8 cellular contexts compared by ENCODE assay signal in the genomic region with DNA sequence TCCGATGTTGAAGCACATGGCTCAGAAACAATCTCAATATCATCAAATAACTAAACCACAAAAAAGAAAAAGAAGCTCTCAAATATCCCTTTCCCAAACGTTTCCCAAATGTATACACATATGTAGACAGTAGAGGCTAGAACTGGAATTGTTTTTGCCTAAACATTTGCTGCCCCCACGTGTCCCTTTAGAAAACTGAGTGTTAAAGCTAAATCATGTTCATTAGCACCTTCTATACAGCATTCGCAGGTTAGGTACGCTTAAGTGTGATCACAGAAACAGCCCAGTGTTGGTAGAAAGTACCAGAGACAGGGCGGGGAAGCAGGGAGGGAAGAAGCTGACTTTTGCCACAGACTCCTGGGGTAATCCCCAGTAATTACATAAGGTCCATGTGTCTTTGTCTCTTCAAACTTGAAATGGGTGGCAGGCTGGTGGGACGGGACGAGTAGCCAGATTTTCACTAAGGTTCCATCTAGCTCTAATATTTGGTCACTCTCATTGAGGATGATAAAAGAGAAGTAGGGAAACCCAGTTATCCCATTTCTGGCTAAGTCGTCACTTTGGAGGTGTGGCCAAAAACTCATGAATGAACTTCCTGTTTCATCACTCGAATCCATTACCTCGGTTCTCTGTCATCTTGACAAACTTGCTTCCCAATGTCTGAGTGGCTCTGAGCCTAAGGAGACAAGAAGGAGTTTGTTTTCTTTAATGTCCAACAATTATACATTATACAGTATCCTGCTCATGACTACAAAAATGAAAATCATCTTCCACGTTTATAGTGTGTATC. TPM values are rescaled to one million over a fixed set of nuclear protein-coding genes. Genes with fewer than 3 reads are reported as not detected.
DNase-seq lines count a peak whose midpoint lies in the region; ATAC-seq and TF ChIP-seq lines count a peak whose summit lies in the region.

No MANE protein-coding gene starts in this region.

- DNase-seq in AG04450 (ENCODE audit: low read depth, low spot score) (no peak), GM10248 (ENCODE audit: extremely low spot score) (no peak), HCT116 (ENCODE audit: low read depth, low spot score) (no peak), M059J (ENCODE audit: low read depth) (peak; percentile 78), foreskin keratinocyte (peak; percentile 69 to 87), mucosa of gallbladder (ENCODE audit: low spot score) (no peak)

- TF ChIP-seq POLR2A in HCT116 (IDR thresholded peaks at IDR 0.05; ENCODE audit: borderline replicate concordance, extremely low read depth, insufficient read depth, insufficient read length), result peak; percentile 32

- H3K9me3 ChIP-seq in AG04450 (ENCODE audit: control insufficient read depth, insufficient read depth, low read length) (no peaks in the 10 kb centered on the region; the same call in 1 of the 2 replicates), HCT116 (ENCODE audit: control insufficient read depth in 1 of 2, insufficient read depth in 1 of 2, low read depth in 1 of 2, low read length in 2 of 2) (no peaks in the 10 kb centered on the region), skeletal muscle satellite cell (replicated peaks; ENCODE audit: low read length) (no peaks in the 10 kb centered on the region)

- ATAC-seq in HCT116, result peak; percentile 85
- peak; percentile 76 for ATAC-seq in SK-N-SH treated with all-trans-retinoic acid at 6 μM for 48 hours
- ATAC-seq in foreskin keratinocyte, result peak; percentile 33

- peak; percentile 94 for TF ChIP-seq RAD21 in HCT116 (IDR thresholded peaks at IDR 0.05; ENCODE audit: low read depth)

- H3K27me3 ChIP-seq in AG04450 (ENCODE audit: control insufficient read depth, insufficient read depth, low read length) (peaks cover 10% of the 10 kb centered on the region), HCT116 (ENCODE audit: insufficient read depth, low read length) (no peaks in the 10 kb centered on the region), foreskin keratinocyte (no peaks in the 10 kb centered on the region), skeletal muscle satellite cell (ENCODE audit: control insufficient read depth, insufficient read depth, low read length) (peaks cover 11% of the 10 kb centered on the region)

- no peak overlapping the region for H3K27ac ChIP-seq in AG04450 (ENCODE audit: low read depth, low read length)
- no peak overlapping the region for H3K27ac ChIP-seq in HCT116 (ENCODE audit: low read depth, low read length)
- peak overlapping the region; percentile 87 for H3K27ac ChIP-seq in foreskin keratinocyte

- TF ChIP-seq CTCF in AG04450 (IDR thresholded peaks at IDR 0.05; ENCODE audit: low read depth, low read length), result peak; percentile 62
- peak; percentile 70 for TF ChIP-seq CTCF in GM10248 (IDR thresholded peaks at IDR 0.05; ENCODE audit: control extremely low read depth, extremely low read depth, low read depth, missing control alignments)
- TF ChIP-seq CTCF in HCT116 (IDR thresholded peaks at IDR 0.05 in 2 of 3, conservative IDR thresholded peaks at IDR 0.05 in 1 of 3; ENCODE audit: borderline replicate concordance in 1 of 3, insufficient read depth in 1 of 3, low read depth in 2 of 3, low read length in 2 of 3), result peak; percentile 46 to 76 (median 74); a peak in 5 of 6 replicates
- peak; percentile 88 for TF ChIP-seq CTCF in foreskin keratinocyte (conservative IDR thresholded peaks at IDR 0.05)

- H3K4me3 ChIP-seq in AG04450 (ENCODE audit: low read depth, low read length), result no peak overlapping the region
- H3K4me3 ChIP-seq in HCT116 (replicated peaks in 1 of 2; ENCODE audit: low read depth in 1 of 2, low read length in 2 of 2), result peak overlapping the region in 1 of 2 experiments; percentile 28; a peak in 1 of 4 replicates
- peak overlapping the region; percentile 52 for H3K4me3 ChIP-seq in skeletal muscle satellite cell (ENCODE audit: low read length)

- peak overlapping the region; percentile 100 for H2AFZ ChIP-seq in HCT116 (ENCODE audit: low read depth, low read length, poor library complexity, severe bottlenecking)

- peaks cover 10 to 35% of the 10 kb centered on the region in 2 experiments; a peak in 3 of 4 replicates for H3K4me1 ChIP-seq in HCT116 (ENCODE audit: control insufficient read depth in 1 of 2, insufficient read depth in 2 of 2, low read length in 2 of 2)
- H3K4me1 ChIP-seq in foreskin keratinocyte, result peaks cover 54% of the 10 kb centered on the region
- peaks cover 23% of the 10 kb centered on the region for H3K4me1 ChIP-seq in skeletal muscle satellite cell (ENCODE audit: control insufficient read depth, insufficient read depth, low read length)

- RAD21 ChIA-PET in HCT116 (lab: Charles Lee; ENCODE audit: low non-redundant PET in 1 of 2, low total read pairs in 2 of 2, uncharacterized antibody in 2 of 2, unreplicated experiment in 2 of 2), result interaction anchor here (0.6 to 2.0 kb wide), 4 partner anchors 9 to 174 kb away, joined by 3 to 9 read pairs (median 3); a partner anchor contains a TSS

- no peaks in the 10 kb centered on the region for H3K36me3 ChIP-seq in HCT116 (ENCODE audit: control insufficient read depth in 1 of 2, insufficient read depth in 2 of 2, low read length in 2 of 2)
- H3K36me3 ChIP-seq in skeletal muscle satellite cell (ENCODE audit: insufficient read depth, low read length), result no peaks in the 10 kb centered on the region

- peak overlapping the region; percentile 66 for H3K4me2 ChIP-seq in HCT116 (ENCODE audit: low read length)
- peak overlapping the region; percentile 61 for H3K4me2 ChIP-seq in skeletal muscle satellite cell (ENCODE audit: low read length)

- BruUV-seq in HCT116 (replicated peaks; lab: Mats Ljungman, UMichigan), result TSS peak; percentile 84

- CTCF ChIA-PET in AG04450 (lab: Charles Lee), result interaction anchor here (0.6 to 2.9 kb wide), 24 partner anchors 8 to 1993 kb away, joined by 3 to 33 read pairs (median 4); no protein-coding TSS in a partner anchor
- CTCF ChIA-PET in GM10248 (lab: Yijun Ruan, JAX), result interaction anchor here (0.8 to 4.1 kb wide), 30 partner anchors 8 to 1948 kb away, joined by 3 to 35 read pairs (median 4); a partner anchor contains a TSS
- CTCF ChIA-PET in HCT116 (lab: Charles Lee), result interaction anchor here (0.7 to 2.2 kb wide), 18 partner anchors 8 to 1930 kb away, joined by 3 to 23 read pairs (median 4); a partner anchor contains a TSS

- H3K9ac ChIP-seq in HCT116 (ENCODE audit: low read length), result peak overlapping the region; percentile 33; the same call in 1 of the 2 replicates
- H3K9ac ChIP-seq in skeletal muscle satellite cell (ENCODE audit: low read depth, low read length), result peak overlapping the region; percentile 42

- no peaks in the 10 kb centered on the region for H3K9me2 ChIP-seq in HCT116 (ENCODE audit: insufficient read depth)

- H3K79me2 ChIP-seq in HCT116 (ENCODE audit: insufficient read depth, low read length), result no peaks in the 10 kb centered on the region

- intact Hi-C loops in HCT116 (cut with micrococcal nuclease), result loop anchor here (1.0 to 10.0 kb wide), 6 partner anchors 888 to 1995 kb away; a partner anchor contains a TSS

- POLR2A ChIA-PET in AG04450 (lab: Yijun Ruan, JAX), result no interaction called here
- POLR2A ChIA-PET in GM10248 (lab: Yijun Ruan, JAX), result no interaction called here
- POLR2A ChIA-PET in HCT116 (lab: Charles Lee), result interaction anchor here (3.1 kb wide), 1 partner anchor 15 kb away, joined by 28 read pairs; a partner anchor contains a TSS

- no peaks in the 10 kb centered on the region for H4K20me1 ChIP-seq in HCT116 (ENCODE audit: insufficient read depth)

TF ChIP-seq in HCT116, 20 proteins besides CTCF, POLR2A, EP300 and RAD21 (continues in another document):
- TF ChIP-seq CBX3 (IDR thresholded peaks at IDR 0.05; ENCODE audit: low read depth), result peak; percentile 10; the same call in 1 of the 2 replicates
- TF ChIP-seq, protein P1, sequence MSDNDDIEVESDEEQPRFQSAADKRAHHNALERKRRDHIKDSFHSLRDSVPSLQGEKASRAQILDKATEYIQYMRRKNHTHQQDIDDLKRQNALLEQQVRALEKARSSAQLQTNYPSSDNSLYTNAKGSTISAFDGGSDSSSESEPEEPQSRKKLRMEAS (IDR thresholded peaks at IDR 0.05), result 0 out of 2 replicates have a peak, but pooled peaks have one; percentile 33

TF ChIP-seq in SK-N-SH treated with all-trans-retinoic acid at 6 μM for 48 hours, 23 proteins besides CTCF, POLR2A, EP300 and RAD21 (continues in another document):
- TF ChIP-seq RARB (CRISPR knock-in tag; IDR thresholded peaks at IDR 0.05) (no peak), ISL1 (CRISPR knock-in tag; IDR thresholded peaks at IDR 0.05) (no peak), ZNF565 (CRISPR knock-in tag; conservative IDR thresholded peaks at IDR 0.05; ENCODE audit: low read depth) (no peak), ZNF8 (CRISPR knock-in tag; IDR thresholded peaks at IDR 0.05) (no peak), TCF4 (CRISPR knock-in tag; IDR thresholded peaks at IDR 0.05; ENCODE audit: borderline replicate concordance) (no peak), ZFP30 (CRISPR knock-in tag; IDR thresholded peaks at IDR 0.05) (no peak), CSDC2 (CRISPR knock-in tag; IDR thresholded peaks at IDR 0.05) (no peak)
- TF ChIP-seq, protein P2, sequence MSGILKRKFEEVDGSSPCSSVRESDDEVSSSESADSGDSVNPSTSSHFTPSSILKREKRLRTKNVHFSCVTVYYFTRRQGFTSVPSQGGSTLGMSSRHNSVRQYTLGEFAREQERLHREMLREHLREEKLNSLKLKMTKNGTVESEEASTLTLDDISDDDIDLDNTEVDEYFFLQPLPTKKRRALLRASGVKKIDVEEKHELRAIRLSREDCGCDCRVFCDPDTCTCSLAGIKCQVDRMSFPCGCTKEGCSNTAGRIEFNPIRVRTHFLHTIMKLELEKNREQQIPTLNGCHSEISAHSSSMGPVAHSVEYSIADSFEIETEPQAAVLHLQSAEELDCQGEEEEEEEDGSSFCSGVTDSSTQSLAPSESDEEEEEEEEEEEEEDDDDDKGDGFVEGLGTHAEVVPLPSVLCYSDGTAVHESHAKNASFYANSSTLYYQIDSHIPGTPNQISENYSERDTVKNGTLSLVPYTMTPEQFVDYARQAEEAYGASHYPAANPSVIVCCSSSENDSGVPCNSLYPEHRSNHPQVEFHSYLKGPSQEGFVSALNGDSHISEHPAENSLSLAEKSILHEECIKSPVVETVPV (CRISPR knock-in tag; IDR thresholded peaks at IDR 0.05), result no peak

RNA-seq across cellular contexts. Expression of a gene that starts 15.0 kb away (rescaled TPM):
- polyA plus RNA-seq in AG04450 (2011; rRNA removed), result 2.3 TPM in 2 replicates
- 1.7 and 1.9 TPM in 2 replicates for polyA minus RNA-seq in AG04450 (2011; rRNA and poly(A)+ RNA removed)
- total RNA-seq in HCT116 (2021; ENCODE audit: unreplicated experiment), result 24.3 TPM
- polyA plus RNA-seq in HCT116 (2012), result 17.3 and 17.4 TPM in 2 replicates
- total RNA-seq in M059J (2014; rRNA removed; shearing (Covaris generic)), result 10.8 and 26.6 TPM in 2 replicates
- 35.2 and 37.0 TPM in 2 replicates for total RNA-seq in foreskin keratinocyte
- polyA plus RNA-seq in foreskin keratinocyte, result 26.0 and 30.9 TPM in 2 replicates
- 0.25 TPM in 1 of 2 replicates, not detected in the other for total RNA-seq in skeletal muscle satellite cell (2012; rRNA removed)
- total RNA-seq in mucosa of gallbladder, result 0.89 TPM

Comparison
In these comparisons a context has a peak if more than half of its experiments do, and no peak if none do; other contexts are left out.
1. DNase-seq: peak in M059J (single experiment) and foreskin keratinocyte (2 of 2); none in AG04450 (single experiment), GM10248 (single experiment), HCT116 (single experiment) and mucosa of gallbladder (single experiment).
2. ATAC-seq: peak in every context shown above with its lines; median percentile 85 in HCT116; 76 in SK-N-SH treated with all-trans-retinoic acid at 6 μM for 48 hours; 33 in foreskin keratinocyte.
3. Peak in every context shown above with its lines, with median percentiles within 50 percentile points of each other: CTCF ChIP-seq.